Comparison of ENCODE assay signal across 21 cellular contexts in the genomic region with DNA sequence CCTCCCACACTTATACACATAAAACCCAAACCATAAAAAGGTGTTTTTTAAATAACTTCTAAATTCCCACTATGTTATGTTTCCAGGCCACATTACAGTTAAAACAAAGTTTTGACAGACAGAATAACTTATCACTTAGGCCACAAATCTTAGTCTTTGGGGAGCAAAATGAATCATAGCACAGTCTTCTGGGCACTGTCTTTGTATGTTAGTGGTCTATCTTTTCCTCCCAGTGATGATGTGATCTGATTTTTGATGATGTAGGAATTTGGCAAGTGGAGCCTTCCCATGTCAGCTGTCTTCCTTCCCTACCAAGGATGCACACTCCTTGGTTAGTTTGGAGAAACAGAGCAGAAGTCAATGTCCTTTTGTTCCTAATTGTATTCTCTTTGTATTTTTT.
"Had no signal": no experiment of that assay in that cellular context is flagged by ENCODE, and none has a peak within 500 bp of the region (broad histone marks: within the 10 kb centered on the region; RNA-seq: fewer than 3 reads in every experiment).

No MANE protein-coding gene starts in this region.

- H3K4me3 Mint-ChIP-seq: activated CD8-positive, alpha-beta T cell treated with anti-CD3 and anti-CD28 coated beads for 36 hours; activated naive CD4-positive, alpha-beta T cell treated with anti-CD3 and anti-CD28 coated beads, Interleukin-2, amount 10 ng/mL, durations not matched to agents 7 days and 5 days; activated naive CD8-positive, alpha-beta T cell treated with anti-CD3 and anti-CD28 coated beads for 36 hours; activated T-cell treated with anti-CD3 and anti-CD28 coated beads, Interleukin-2, amount 50 U/mL, for 72 hours; T-helper 17 cell had no signal

- H3K36me3 ChIP-seq: breast epithelium had no signal

- H3K27ac Mint-ChIP-seq: activated CD8-positive, alpha-beta T cell treated with anti-CD3 and anti-CD28 coated beads for 36 hours; activated naive CD4-positive, alpha-beta T cell treated with anti-CD3 and anti-CD28 coated beads, Interleukin-2, amount 10 ng/mL, durations not matched to agents 7 days and 5 days; activated naive CD8-positive, alpha-beta T cell treated with anti-CD3 and anti-CD28 coated beads for 36 hours; activated T-cell treated with anti-CD3 and anti-CD28 coated beads, Interleukin-2, amount 50 U/mL, for 72 hours; activated T-helper 2 cell treated with anti-CD3 and anti-CD28 coated beads, Interferon-gamma antibody, Interleukin-2, Interleukin-4, amounts not matched to agents 10 μg/mL and 5 μg/mL and 100 μg/mL, durations not matched to agents 14 hours and 24 hours and 36 hours; T-helper 17 cell had no signal

- H3K36me3 Mint-ChIP-seq: activated naive CD4-positive, alpha-beta T cell treated with anti-CD3 and anti-CD28 coated beads, Interleukin-2, amount 10 ng/mL, durations not matched to agents 7 days and 5 days; activated naive CD8-positive, alpha-beta T cell treated with anti-CD3 and anti-CD28 coated beads for 36 hours had no signal

- H3K9me3 Mint-ChIP-seq: activated naive CD4-positive, alpha-beta T cell treated with anti-CD3 and anti-CD28 coated beads, Interleukin-2, amount 10 ng/mL, durations not matched to agents 7 days and 5 days; activated T-helper 2 cell treated with anti-CD3 and anti-CD28 coated beads, Interferon-gamma antibody, Interleukin-2, Interleukin-4, amounts not matched to agents 10 μg/mL and 5 μg/mL and 100 μg/mL, durations not matched to agents 14 hours and 24 hours and 36 hours had no signal

- H3K27me3 ChIP-seq: breast epithelium had no signal

- H3K4me1 Mint-ChIP-seq: activated naive CD4-positive, alpha-beta T cell treated with anti-CD3 and anti-CD28 coated beads, Interleukin-2, amount 10 ng/mL, durations not matched to agents 7 days and 5 days; activated naive CD8-positive, alpha-beta T cell treated with anti-CD3 and anti-CD28 coated beads for 36 hours; T-helper 17 cell had no signal

- H3K4me3 ChIP-seq: breast epithelium had no signal

- H3K27me3 Mint-ChIP-seq: activated CD8-positive, alpha-beta T cell treated with anti-CD3 and anti-CD28 coated beads for 36 hours; activated naive CD4-positive, alpha-beta T cell treated with anti-CD3 and anti-CD28 coated beads, Interleukin-2, amount 10 ng/mL, durations not matched to agents 7 days and 5 days; activated naive CD8-positive, alpha-beta T cell treated with anti-CD3 and anti-CD28 coated beads for 36 hours had no signal

- H3K9me3 ChIP-seq: breast epithelium had no signal

- DNase-seq: activated CD4-positive, CD25-positive, alpha-beta regulatory T cell; activated CD8-positive, alpha-beta memory T cell treated with anti-CD3 and anti-CD28 coated beads, Interleukin-2, amount 50 U/mL, for 4 hours; activated CD8-positive, alpha-beta T cell treated with anti-CD3 and anti-CD28 coated beads for 36 hours; activated gamma-delta T cell treated with Interleukin-2 at 50 U/mL for 16 hours; activated naive CD4-positive, alpha-beta T cell treated with anti-CD3 and anti-CD28 coated beads, Interleukin-2, amount 10 ng/mL, durations not matched to agents 7 days and 5 days; activated naive CD8-positive, alpha-beta T cell treated with anti-CD3 and anti-CD28 coated beads for 36 hours; activated T-cell treated with anti-CD3 and anti-CD28 coated beads, Interleukin-2, amount 50 U/mL, for 72 hours; MM.1S; NCI-H1105; NCI-H1436; NCI-H187; NCI-H2081; NCI-H446; NCI-H524; PC-3; SIG-M5; T-helper 17 cell; T1000 had no signal

- H3K4me1 ChIP-seq: breast epithelium had no signal

- ATAC-seq: activated CD8-positive, alpha-beta T cell treated with anti-CD3 and anti-CD28 coated beads for 36 hours; activated T-cell treated with anti-CD3 and anti-CD28 coated beads, Interleukin-2, amount 50 U/mL, for 72 hours; PC-3; T-helper 17 cell had no signal

- H3K27ac ChIP-seq: breast epithelium, VCaP had no signal
